Comparison of ENCODE assay signal across 18 cellular contexts in the genomic region with DNA sequence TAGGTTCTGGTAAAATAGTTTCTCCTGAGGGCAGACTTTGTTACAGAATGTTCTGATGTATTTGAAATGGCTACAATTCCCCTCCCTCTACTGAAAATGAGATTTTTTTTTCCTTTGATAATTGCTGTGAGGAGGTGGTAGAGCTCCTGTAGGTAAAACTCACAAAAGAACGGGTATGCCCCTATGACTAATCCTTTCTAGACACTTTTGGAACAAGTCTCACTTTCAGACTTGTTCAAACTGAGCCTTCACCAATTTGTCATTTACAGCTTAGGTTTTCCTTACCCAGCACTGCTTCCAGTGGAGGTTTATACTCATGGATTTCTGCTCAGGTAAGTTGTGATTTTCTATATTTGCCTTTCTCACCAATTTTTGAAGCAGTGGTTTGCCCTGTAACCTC.
DNase-seq lines count a peak whose midpoint lies in the region; ATAC-seq and TF ChIP-seq lines count a peak whose summit lies in the region.
"Had no signal": no experiment of that assay in that cellular context is flagged by ENCODE, and none has a peak within 500 bp of the region (broad histone marks: within the 10 kb centered on the region; RNA-seq: fewer than 3 reads in every experiment).

No MANE protein-coding gene starts in this region.

- H3K36me3 ChIP-seq in stomach = no peaks in the 10 kb centered on the region

- ATAC-seq in activated naive CD4-positive, alpha-beta T cell treated with anti-CD3 and anti-CD28 coated beads, Interleukin-2, amount 50 U/mL, for 72 hours = peak; percentile 57 to 69
- ATAC-seq in HG02588 (IDR thresholded peaks at IDR 0.05; ENCODE audit: unreplicated experiment) = peak; percentile 66
- peak; percentile 84 for ATAC-seq in HG03565 (IDR thresholded peaks at IDR 0.05; ENCODE audit: unreplicated experiment)
- ATAC-seq: SK-N-SH treated with all-trans-retinoic acid at 6 μM for 48 hours had no signal

- no peak overlapping the region for H3K4me3 ChIP-seq in stomach
- H3K4me3 ChIP-seq: PC-9 had no signal

- no peak for TF ChIP-seq EP300 in stomach (IDR thresholded peaks at IDR 0.05)

- TF ChIP-seq POLR2A in stomach (IDR thresholded peaks at IDR 0.05) = no peak

- intact Hi-C loops in stomach (cut with DNase I; ENCODE audit: low total_unique reads) = no loop called here

- TF ChIP-seq CTCF in stomach (IDR thresholded peaks at IDR 0.05) = no peak

- no peaks in the 10 kb centered on the region for H3K27me3 ChIP-seq in stomach

- H3K27ac Mint-ChIP-seq in activated naive CD4-positive, alpha-beta T cell treated with anti-CD3 and anti-CD28 coated beads, Interleukin-2, amount 50 U/mL, for 72 hours = no peak overlapping the region
- H3K27ac Mint-ChIP-seq: endodermal cell had no signal

- H3K9me3 ChIP-seq in stomach = no peaks in the 10 kb centered on the region

- H3K36me3 Mint-ChIP-seq in activated naive CD4-positive, alpha-beta T cell treated with anti-CD3 and anti-CD28 coated beads, Interleukin-2, amount 50 U/mL, for 72 hours = no peaks in the 10 kb centered on the region

- peaks cover 0 to 6% of the 10 kb centered on the region in 2 donors for H3K9me3 Mint-ChIP-seq in activated naive CD4-positive, alpha-beta T cell treated with anti-CD3 and anti-CD28 coated beads, Interleukin-2, amount 50 U/mL, for 72 hours

- no peaks in the 10 kb centered on the region for H3K4me1 ChIP-seq in stomach

- no peak overlapping the region for H3K27ac ChIP-seq in stomach
- H3K27ac ChIP-seq: PC-9 had no signal

- 30 to 56% (median 42%) methylated on average over 1 of the region's 1 CpG for WGBS in stomach, 5 donors

- no peak for DNase-seq in activated naive CD4-positive, alpha-beta T cell treated with anti-CD3 and anti-CD28 coated beads, Interleukin-2, amount 50 U/mL, for 72 hours (ENCODE audit: low spot score in 2 of 2)
- DNase-seq in activated naive CD4-positive, alpha-beta T cell treated with Interleukin-2 at 50 U/mL for 16 hours = no peak
- DNase-seq in stomach = no peak
- DNase-seq in NCI-H774 (lab: John Stamatoyannopoulos, UW) = no peak
- no peak for DNase-seq in T1000 (lab: John Stamatoyannopoulos, UW)
- no peak for DNase-seq in stimulated activated CD4-positive, alpha-beta T cell treated with anti-CD3 and anti-CD28 coated beads, Interleukin-15, amount 100 ng/mL, for 24 hours
- DNase-seq: activated T-cell treated with anti-CD3 and anti-CD28 coated beads, Interleukin-2, amount 50 U/mL, for 48 hours; C1 segment of cervical spinal cord; DMS79; endodermal cell; H7; NCI-H187 treated with DMSO at 0.1 percent for 48 hours; NCI-H510A treated with DMSO at 0.1 percent for 48 hours; PC-9; stimulated activated CD4-positive, alpha-beta T cell treated with anti-CD3 and anti-CD28 coated beads, Interleukin-2, amount 100 ng/mL, for 48 hours had no signal
